30 cellular contexts compared by ENCODE assay signal in genomic region chr15:34019369-34019990, GRCh38. TPM values are rescaled to one million over a fixed set of nuclear protein-coding genes. Genes with fewer than 3 reads are reported as not detected.
"Had no signal": no experiment of that assay in that cellular context is flagged by ENCODE, and none has a peak within 500 bp of the region (broad histone marks: within the 10 kb centered on the region; RNA-seq: fewer than 3 reads in every experiment).

No MANE protein-coding gene starts in this region.

- H2AFZ ChIP-seq: hepatocyte had no signal

- H3K4me1 ChIP-seq: body of pancreas, gastroesophageal sphincter, left ventricle myocardium inferior, spleen, testis, transverse colon had no signal

- H3K4me3 ChIP-seq: body of pancreas, cardiac muscle cell, coronary artery, dorsolateral prefrontal cortex, gastroesophageal sphincter, hepatocyte, left ventricle myocardium inferior, lung, mucosa of descending colon, spleen, testis, transverse colon had no signal

- H3K4me2 ChIP-seq: hepatocyte had no signal

- H3K36me3 ChIP-seq: cardiac muscle cell, left ventricle myocardium inferior, spleen, transverse colon had no signal

- H3K27me3 ChIP-seq: body of pancreas, cardiac muscle cell, dorsolateral prefrontal cortex, gastroesophageal sphincter, hepatocyte, spleen, testis, transverse colon had no signal

- DNase-seq: activated CD4-positive, alpha-beta memory T cell treated with anti-CD3 and anti-CD28 coated beads for 36 hours; activated CD4-positive, alpha-beta T cell treated with anti-CD3 and anti-CD28 coated beads, Interleukin-2, amount 10 ng/mL, durations not matched to agents 24 days and 14 days; activated CD8-positive, alpha-beta memory T cell treated with anti-CD3 and anti-CD28 coated beads, Interleukin-2, amount 50 U/mL, for 4 hours; activated T-cell treated with anti-CD3 and anti-CD28 coated beads, Interleukin-2, amount 50 U/mL, for 24 hours; anterior cingulate cortex; body of pancreas; dorsolateral prefrontal cortex; effector memory CD4-positive, alpha-beta T cell; erythroblast; islet precursor cell; left ventricle myocardium inferior; mucosa of descending colon; posterior cingulate gyrus; right cardiac atrium; spleen; stimulated activated naive CD8-positive, alpha-beta T cell treated with anti-CD3 and anti-CD28 coated beads, Interleukin-15, Interleukin-2, amounts not matched to agents 100 U/mL and 50 U/mL, for 24 hours; transverse colon had no signal

- FAIRE-seq: TTC549 had no signal

- H3K9me3 ChIP-seq: body of pancreas, gastroesophageal sphincter, left ventricle myocardium inferior, mucosa of descending colon, testis, transverse colon had no signal

- H3K79me2 ChIP-seq: hepatocyte had no signal

- ATAC-seq: body of pancreas; gastroesophageal sphincter; mucosa of descending colon; natural killer cell treated with Interleukin-12 subunit alpha and Interleukin-12 subunit beta and Interleukin-15 and Interleukin-18, amount 100 ng/mL, for 72 hours; right cardiac atrium; stimulated activated naive CD8-positive, alpha-beta T cell treated with anti-CD3 and anti-CD28 coated beads, Interleukin-15, Interleukin-2, amounts not matched to agents 100 U/mL and 50 U/mL, for 24 hours had no signal

- H3K27ac ChIP-seq: body of pancreas, cardiac muscle cell, coronary artery, dorsolateral prefrontal cortex, gastroesophageal sphincter, hepatocyte, left ventricle myocardium inferior, spleen, testis, transverse colon, VCaP had no signal

RNA-seq across cellular contexts. Expression of gene CHRM5, which starts 51.2 kb away (rescaled TPM):
- total RNA-seq: activated CD4-positive, alpha-beta memory T cell treated with anti-CD3 and anti-CD28 coated beads for 36 hours; activated CD4-positive, alpha-beta T cell treated with anti-CD3 and anti-CD28 coated beads, Interleukin-2, amount 10 ng/mL, durations not matched to agents 24 days and 14 days; activated CD8-positive, alpha-beta memory T cell treated with anti-CD3 and anti-CD28 coated beads for 36 hours; activated T-helper 2 cell treated with anti-CD3 and anti-CD28 coated beads, Interferon-gamma antibody, Interleukin-2, Interleukin-4, amounts not matched to agents 10 μg/mL and 5 μg/mL and 100 μg/mL, durations not matched to agents 14 hours and 24 hours and 36 hours; body of pancreas; cardiac muscle cell; gastroesophageal sphincter; hepatocyte; left ventricle myocardium inferior; mesenteric fat pad; mucosa of descending colon; natural killer cell treated with Interleukin-12 subunit alpha and Interleukin-12 subunit beta and Interleukin-15 and Interleukin-18, amount 100 ng/mL, for 72 hours; omental fat pad; right cardiac atrium; spleen; transverse colon had no signal
- polyA plus RNA-seq: cardiac muscle cell, hepatocyte, right cardiac atrium had no signal
